8 cellular contexts compared by ENCODE assay signal in genomic region chr3:149752051-149752787, GRCh38. TPM values are rescaled to one million over a fixed set of nuclear protein-coding genes. Genes with fewer than 3 reads are reported as not detected.
A peak's percentile ranks its signal among the peaks of the same experiment; 100 is the strongest.
DNase-seq lines count a peak whose midpoint lies in the region; ATAC-seq and TF ChIP-seq lines count a peak whose summit lies in the region.

Gene COMMD2, minus strand, starts transcription at chr3:149752489. Its CDS starts 45 bp downstream, at chr3:149752444.

- POLR2A ChIA-PET in RWPE1 (lab: Yijun Ruan, JAX; ENCODE audit: low non-redundant PET), result no interaction called here

- H3F3A ChIP-seq in GM23338 (replicated peaks; ENCODE audit: low read depth) (no peaks in the 10 kb centered on the region), neural cell (ENCODE audit: insufficient read depth, low read length, poor library complexity, severe bottlenecking) (no peaks in the 10 kb centered on the region)

- DNase-seq in ELF-1 (ENCODE audit: low read depth, low spot score) (peak; percentile 92), GM23338 (ENCODE audit: low spot score) (peak; percentile 95), LHCN-M2 (ENCODE audit: low read depth) (peak; percentile 85), RWPE1 (ENCODE audit: low spot score) (peak; percentile 73), fibroblast of the conjunctiva (ENCODE audit: low read depth) (peak; percentile 70), stomach (peak; percentile 76)
- peak; percentile 65 for DNase-seq in activated effector memory CD4-positive, alpha-beta T cell treated with Interleukin-2 at 50 U/mL for 16 hours

- no peaks in the 10 kb centered on the region for H3K9me2 ChIP-seq in GM23338 (ENCODE audit: insufficient read depth)
- no peaks in the 10 kb centered on the region for H3K9me2 ChIP-seq in neural cell (ENCODE audit: insufficient read depth, low read length)

- intact Hi-C loops in stomach (cut with DNase I; ENCODE audit: low total_unique reads), result no loop called here

- H3K4me1 Mint-ChIP-seq in GM23338, result peaks cover 11% of the 10 kb centered on the region; the same call in 2 of the 3 replicates

- no peaks in the 10 kb centered on the region for H3K4me1 ChIP-seq in GM23338 (ENCODE audit: insufficient read depth)
- peaks cover 0 to 26% (median 18%) of the 10 kb centered on the region in 4 donors for H3K4me1 ChIP-seq in stomach

- no peaks in the 10 kb centered on the region for H3K9me3 Mint-ChIP-seq in GM23338

- peak; percentile 99 for ATAC-seq in GM23338

- H3K79me2 ChIP-seq in GM23338 (replicated peaks; ENCODE audit: insufficient read depth), result peaks cover 11% of the 10 kb centered on the region
- H3K79me2 ChIP-seq in neural cell (replicated peaks; ENCODE audit: insufficient read depth, low read length), result peaks cover 12% of the 10 kb centered on the region

- TF ChIP-seq EP300 in neural cell (conservative IDR thresholded peaks at IDR 0.05; ENCODE audit: poor library complexity, severe bottlenecking) (peak; percentile 18), stomach (IDR thresholded peaks at IDR 0.05) (no peak)

- peak within 1 kb of the TSS; percentile 98 for H3K4me3 Mint-ChIP-seq in GM23338

- H4K20me1 ChIP-seq in GM23338 (replicated peaks; ENCODE audit: insufficient read depth) (no peaks in the 10 kb centered on the region), neural cell (ENCODE audit: insufficient read depth) (no peaks in the 10 kb centered on the region)

- H3K36me3 Mint-ChIP-seq in GM23338 (ENCODE audit: low read depth), result peaks cover 30% of the 10 kb centered on the region

- H3K4me3 ChIP-seq in GM23338, result peak within 1 kb of the TSS; percentile 85
- peak within 1 kb of the TSS; percentile 84 for H3K4me3 ChIP-seq in neural cell (ENCODE audit: low read length)
- peak within 1 kb of the TSS; percentile 88 to 92 (median 90) for H3K4me3 ChIP-seq in stomach

- no peaks in the 10 kb centered on the region for H3K27me3 Mint-ChIP-seq in GM23338 (ENCODE audit: insufficient read depth, low read depth, poor library complexity)

- CTCF ChIA-PET in RWPE1 (lab: Yijun Ruan, JAX), result interaction anchor here (0.6 to 1.2 kb wide), 6 partner anchors 14 to 719 kb away, joined by 3 to 4 read pairs (median 3); no protein-coding TSS in a partner anchor

- H3K27ac ChIP-seq in GM23338 (ENCODE audit: low read depth) (peak within 1 kb of the TSS; percentile 78), RWPE1 (peak within 1 kb of the TSS; percentile 74), neural cell (ENCODE audit: low read length) (peak within 1 kb of the TSS; percentile 54), stomach (peak within 1 kb of the TSS; percentile 66 to 88 (median 85))

- H3K9me3 ChIP-seq in neural cell (ENCODE audit: low read length) (no peaks in the 10 kb centered on the region), stomach (no peaks in the 10 kb centered on the region)

- H3K36me3 ChIP-seq in GM23338 (ENCODE audit: insufficient read depth), result peaks cover 20% of the 10 kb centered on the region
- H3K36me3 ChIP-seq in neural cell (ENCODE audit: insufficient read depth, low read length), result peaks cover 8% of the 10 kb centered on the region
- peaks cover 12 to 35% (median 31%) of the 10 kb centered on the region in 4 donors for H3K36me3 ChIP-seq in stomach

- no peak for TF ChIP-seq POLR2A in stomach (IDR thresholded peaks at IDR 0.05)

- TF ChIP-seq CTCF in GM23338 (conservative IDR thresholded peaks at IDR 0.05; ENCODE audit: low read depth in 2 of 2) (peak; percentile 41 to 47), RWPE1 (conservative IDR thresholded peaks at IDR 0.05; ENCODE audit: low read depth) (no peak; the same call in 1 of the 2 replicates), neural cell (IDR thresholded peaks at IDR 0.05; ENCODE audit: poor library complexity, severe bottlenecking) (peak; percentile 82), stomach (IDR thresholded peaks at IDR 0.05) (peak in 3 of 7 experiments; percentile 23 to 58 (median 39))

- H3K4me2 ChIP-seq in GM23338 (peak within 1 kb of the TSS; percentile 81), neural cell (ENCODE audit: low read length) (peak within 1 kb of the TSS; percentile 86)

- TF ChIP-seq RAD21 in neural cell (conservative IDR thresholded peaks at IDR 0.05), result peak; percentile 57

- 0 to 1% (median 0%) methylated on average over 46 to 52 of the region's 52 CpGs for WGBS in stomach, 5 donors

- H2AFZ ChIP-seq in GM23338 (peak within 1 kb of the TSS; percentile 83), neural cell (ENCODE audit: low read depth, low read length) (peak within 1 kb of the TSS; percentile 83)

- H3K27me3 ChIP-seq in GM23338 (ENCODE audit: insufficient read depth) (no peaks in the 10 kb centered on the region), neural cell (ENCODE audit: insufficient read depth, low read depth, low read length) (no peaks in the 10 kb centered on the region), stomach (no peaks in the 10 kb centered on the region)

- peak within 1 kb of the TSS; percentile 78 for H3K9ac ChIP-seq in neural cell (ENCODE audit: low read length)

- H3K27ac Mint-ChIP-seq in GM23338, result peak within 1 kb of the TSS; percentile 95

TF ChIP-seq in neural cell, 6 proteins besides CTCF, POLR2A, EP300 and RAD21:
- TF ChIP-seq MXI1 (conservative IDR thresholded peaks at IDR 0.05; ENCODE audit: poor library complexity, severe bottlenecking) (peak; percentile 76), EZH2 (IDR thresholded peaks at IDR 0.05; ENCODE audit: borderline replicate concordance, insufficient read depth, low read length, poor library complexity, severe bottlenecking) (no peak), REST (IDR thresholded peaks at IDR 0.05; ENCODE audit: borderline replicate concordance) (no peak), POLR2AphosphoS5 (IDR thresholded peaks at IDR 0.05) (peak; percentile 81), SMC3 (conservative IDR thresholded peaks at IDR 0.05; ENCODE audit: poor library complexity) (peak; percentile 72)

RNA-seq across cellular contexts. Expression of gene COMMD2, which starts in this region (rescaled TPM):
- total RNA-seq in GM23338 (2014; rRNA removed; shearing (Covaris generic)), result 55.5 and 55.8 TPM in 2 replicates
- polyA plus RNA-seq in GM23338 (2016; fragmentation: Nextera tagmentation; extraction: Ambion mirVana) (54.9 and 61.1 TPM in 2 replicates), neural cell (95.2 and 126 TPM in 2 replicates), stomach (10 to 100 TPM in 2 of 3 donors, 1 to 10 TPM in 1; 7.1 to 18.5 (median 11.3) TPM)
- total RNA-seq in LHCN-M2 (2014; rRNA removed) (24.6 and 38.8 TPM in 2 replicates), stomach (10 to 100 TPM in 3 of 5 donors, 1 to 10 TPM in 2; 1.4 to 50.4 (median 25.8) TPM)
- 15.1 TPM for polyA plus RNA-seq in LHCN-M2 (2012)
- polyA minus RNA-seq in neural cell, result 71.1 and 74.1 TPM in 2 replicates

Comparison
In these comparisons a context has a peak if more than half of its experiments do, and no peak if none do; other contexts are left out.
1. Peak in every context shown above with its lines: DNase-seq, ATAC-seq, H3K4me3 ChIP-seq and H3K27ac ChIP-seq.